1 cellular context compared by ENCODE assay signal in genomic region chr1:225698194-225698593, GRCh38. TPM values are rescaled to one million over a fixed set of nuclear protein-coding genes. Genes with fewer than 3 reads are reported as not detected.
"Had no signal": no experiment of that assay in that cellular context is flagged by ENCODE, and none has a peak within 500 bp of the region (broad histone marks: within the 10 kb centered on the region; RNA-seq: fewer than 3 reads in every experiment).

No MANE protein-coding gene starts in this region.

RNA-seq across cellular contexts. Expression of gene ENAH, which starts 45.3 kb away (rescaled TPM):
- total RNA-seq: activated naive CD8-positive, alpha-beta T cell treated with anti-CD3 and anti-CD28 coated beads, Interleukin-2, amount 10 ng/mL, durations not matched to agents 7 days and 5 days had no signal
